26 cellular contexts compared by ENCODE assay signal in genomic region chr3:162147996-162148395, GRCh38.
"Had no signal": no experiment of that assay in that cellular context is flagged by ENCODE, and none has a peak within 500 bp of the region (broad histone marks: within the 10 kb centered on the region; RNA-seq: fewer than 3 reads in every experiment).

No MANE protein-coding gene starts in this region.

- H3K27ac ChIP-seq: ascending aorta, brain microvascular endothelial cell, coronary artery, dorsolateral prefrontal cortex, WERI-Rb-1 had no signal

- H3K4me3 ChIP-seq: ascending aorta, coronary artery, dorsolateral prefrontal cortex had no signal

- ATAC-seq: activated CD4-positive, CD25-positive, alpha-beta regulatory T cell treated with anti-CD3 and anti-CD28 coated beads, Interleukin-2, amount 50 U/mL, for 24 hours; activated CD8-positive, alpha-beta memory T cell treated with anti-CD3 and anti-CD28 coated beads, Interleukin-2, amount 10 ng/mL, durations not matched to agents 7 days and 5 days; activated CD8-positive, alpha-beta T cell treated with anti-CD3 and anti-CD28 coated beads, Interleukin-2, amount 10 ng/mL, durations not matched to agents 7 days and 5 days; activated naive CD4-positive, alpha-beta T cell treated with anti-CD3 and anti-CD28 coated beads, Interleukin-2, amount 50 U/mL, for 72 hours; activated T-cell treated with anti-CD3 and anti-CD28 coated beads, Interleukin-2, amount 50 U/mL, for 72 hours; esophagus mucosa; T-cell had no signal

- H3K36me3 ChIP-seq: ascending aorta, brain microvascular endothelial cell, WERI-Rb-1 had no signal

- DNase-seq: activated B cell treated with CpG ODN at 0.5 μM for 24 hours; activated CD4-positive, alpha-beta memory T cell treated with anti-CD3 and anti-CD28 coated beads for 36 hours; activated CD4-positive, alpha-beta T cell treated with anti-CD3 and anti-CD28 coated beads for 48 hours; activated CD8-positive, alpha-beta memory T cell treated with anti-CD3 and anti-CD28 coated beads, Interleukin-2, amount 10 ng/mL, durations not matched to agents 7 days and 5 days; activated CD8-positive, alpha-beta memory T cell treated with anti-CD3 and anti-CD28 coated beads, Interleukin-2, amount 50 U/mL, for 4 hours; activated CD8-positive, alpha-beta T cell treated with anti-CD3 and anti-CD28 coated beads, Interleukin-2, amount 10 ng/mL, durations not matched to agents 7 days and 5 days; activated gamma-delta T cell; activated naive CD4-positive, alpha-beta T cell; activated naive CD4-positive, alpha-beta T cell treated with anti-CD3 and anti-CD28 coated beads, Interleukin-2, amount 10 ng/mL, durations not matched to agents 7 days and 5 days; activated naive CD8-positive, alpha-beta T cell treated with anti-CD3 and anti-CD28 coated beads, Interleukin-2, amount 10 ng/mL, durations not matched to agents 7 days and 5 days; activated T-cell treated with anti-CD3 and anti-CD28 coated beads, Interleukin-2, amount 50 U/mL, for 1 hour; activated T-cell treated with anti-CD3 and anti-CD28 coated beads, Interleukin-2, amount 50 U/mL, for 72 hours; brain microvascular endothelial cell; dorsolateral prefrontal cortex; effector memory CD4-positive, alpha-beta T cell; endodermal cell; foreskin fibroblast; head of caudate nucleus; T-cell; T1000; WERI-Rb-1 had no signal

- H3K4me1 ChIP-seq: ascending aorta had no signal

- H3K27me3 ChIP-seq: ascending aorta, brain microvascular endothelial cell, dorsolateral prefrontal cortex had no signal

- H3K9me3 ChIP-seq: ascending aorta had no signal
